ENCODE assay signal across 11 cellular contexts in genomic region chr19:45376045-45376724, GRCh38. TPM values are rescaled to one million over a fixed set of nuclear protein-coding genes. Genes with fewer than 3 reads are reported as not detected.
DNase-seq lines count a peak whose midpoint lies in the region; ATAC-seq and TF ChIP-seq lines count a peak whose summit lies in the region.
"Had no signal": no experiment of that assay in that cellular context is flagged by ENCODE, and none has a peak within 500 bp of the region (broad histone marks: within the 10 kb centered on the region; RNA-seq: fewer than 3 reads in every experiment).

No MANE protein-coding gene starts in this region.

- POLR2A ChIA-PET in AG04450 (lab: Yijun Ruan, JAX) = interaction anchor here (0.7 kb wide), 3 partner anchors 96 to 528 kb away, joined by 3 to 7 read pairs (median 6); no protein-coding TSS in a partner anchor

- peak overlapping the region; percentile 94 for H3K27ac Mint-ChIP-seq in endodermal cell

- no peaks in the 10 kb centered on the region for H3K4me1 ChIP-seq in endodermal cell (ENCODE audit: control insufficient read depth, insufficient read depth, low read length)
- peaks cover 0 to 2% of the 10 kb centered on the region in 2 donors for H3K4me1 ChIP-seq in lung (ENCODE audit: control insufficient read depth in 2 of 2, insufficient read depth in 2 of 2, low read length in 2 of 2)

- H3K9ac ChIP-seq in endodermal cell (ENCODE audit: extremely low read depth, low read length, poor library complexity, severe bottlenecking) = peak overlapping the region; percentile 25

- no peaks in the 10 kb centered on the region for H3K9me3 Mint-ChIP-seq in endodermal cell

- H3K9me3 ChIP-seq in AG04450 (ENCODE audit: control insufficient read depth, insufficient read depth, low read length) = no peaks in the 10 kb centered on the region; the same call in 1 of the 2 replicates
- H3K9me3 ChIP-seq in endodermal cell (ENCODE audit: control insufficient read depth, low read length) = no peaks in the 10 kb centered on the region
- H3K9me3 ChIP-seq in lung (ENCODE audit: control insufficient read depth in 2 of 2, insufficient read depth in 1 of 2, low read length in 1 of 2) = no peaks in the 10 kb centered on the region
- H3K9me3 ChIP-seq: Peyer's patch, suprapubic skin had no signal

- no peak overlapping the region for H3K4me3 ChIP-seq in AG04450 (ENCODE audit: low read depth, low read length)
- no peak overlapping the region for H3K4me3 ChIP-seq in endodermal cell (ENCODE audit: low read length)
- H3K4me3 ChIP-seq in lung = no peak overlapping the region
- H3K4me3 ChIP-seq in coronary artery = no peak overlapping the region
- H3K4me3 ChIP-seq: Peyer's patch, suprapubic skin had no signal

- no peaks in the 10 kb centered on the region for H3K27me3 Mint-ChIP-seq in endodermal cell (ENCODE audit: insufficient read depth)

- H3K27me3 ChIP-seq in AG04450 (ENCODE audit: control insufficient read depth, insufficient read depth, low read length) (no peaks in the 10 kb centered on the region), endodermal cell (ENCODE audit: control insufficient read depth, insufficient read depth, low read length, poor library complexity, severe bottlenecking) (no peaks in the 10 kb centered on the region), lung (ENCODE audit: control insufficient read depth, insufficient read depth) (no peaks in the 10 kb centered on the region)
- H3K27me3 ChIP-seq: Peyer's patch, suprapubic skin had no signal

- TF ChIP-seq CTCF in AG04450 (IDR thresholded peaks at IDR 0.05; ENCODE audit: low read depth, low read length) (no peak), endodermal cell (conservative IDR thresholded peaks at IDR 0.05) (no peak), lung (IDR thresholded peaks at IDR 0.05; ENCODE audit: control extremely low read depth, extremely low read depth) (no peak), coronary artery (IDR thresholded peaks at IDR 0.05) (no peak)

- peaks cover 2% of the 10 kb centered on the region for H3K4me1 Mint-ChIP-seq in endodermal cell

- ATAC-seq in lung (ENCODE audit: insufficient read depth, low FRiP score) (no peak), HG02981 (IDR thresholded peaks at IDR 0.05; ENCODE audit: unreplicated experiment) (no peak), HG02973 (IDR thresholded peaks at IDR 0.05; ENCODE audit: unreplicated experiment) (no peak)

- CTCF ChIA-PET in AG04450 (lab: Charles Lee) = interaction anchor here (0.7 kb wide), 2 partner anchors 64 to 342 kb away, joined by 3 to 8 read pairs; no protein-coding TSS in a partner anchor

- DNase-seq in AG04450 (ENCODE audit: low read depth, low spot score) = peak; percentile 85
- peak; percentile 71 for DNase-seq in LoVo (ENCODE audit: low spot score)
- DNase-seq in endodermal cell = peak; percentile 84
- peak; percentile 70 for DNase-seq in lung (ENCODE audit: low spot score)
- DNase-seq in coronary artery (ENCODE audit: low spot score) = no peak
- DNase-seq in NCI-H2171 treated with DMSO at 0.1 percent for 48 hours (lab: John Stamatoyannopoulos, UW) = no peak
- DNase-seq: naive B cell, Peyer's patch had no signal

- peak overlapping the region; percentile 87 for H3K27ac ChIP-seq in AG04450 (ENCODE audit: low read depth, low read length)
- H3K27ac ChIP-seq in endodermal cell (ENCODE audit: low read depth, low read length) = peak overlapping the region; percentile 48
- no peak overlapping the region for H3K27ac ChIP-seq in lung (ENCODE audit: low read depth in 1 of 2, low read length in 1 of 2)
- no peak overlapping the region for H3K27ac ChIP-seq in coronary artery
- H3K27ac ChIP-seq: Peyer's patch, suprapubic skin had no signal

- no peak overlapping the region for H3K4me3 Mint-ChIP-seq in endodermal cell

- H3K36me3 Mint-ChIP-seq in endodermal cell (ENCODE audit: low read depth) = no peaks in the 10 kb centered on the region
- H3K36me3 Mint-ChIP-seq: naive B cell had no signal

- H3K36me3 ChIP-seq in endodermal cell (ENCODE audit: control insufficient read depth, insufficient read depth, low read length) (peaks cover 1% of the 10 kb centered on the region), lung (ENCODE audit: control insufficient read depth in 2 of 2, insufficient read depth in 2 of 2, low read length in 2 of 2) (peaks cover 0 to 5% of the 10 kb centered on the region in 2 donors)
- H3K36me3 ChIP-seq: Peyer's patch had no signal

- 47 to 66% methylated on average over 9 to 13 of the region's 13 CpGs for WGBS in endodermal cell (ENCODE audit: insufficient coverage in 1 of 2, insufficient read length in 1 of 2), 2 experiments
- WGBS in lung, 2 donors = 47 to 68% methylated on average over 13 of the region's 13 CpGs

RNA-seq across cellular contexts. Expression of gene ERCC2, which starts 5.8 kb away (rescaled TPM):
- polyA plus RNA-seq in AG04450 (2011; rRNA removed) = 51.4 and 69.4 TPM in 2 replicates
- 54.4 and 72.4 TPM in 2 replicates for polyA minus RNA-seq in AG04450 (2011; rRNA and poly(A)+ RNA removed)
- 100 to 1,000 TPM in 1 of 2 donors, 10 to 100 TPM in 1; 87.9 to 105 TPM for total RNA-seq in endodermal cell
- polyA plus RNA-seq in endodermal cell (2013, experiment 1 of 2) = 62.3 TPM
- polyA plus RNA-seq in endodermal cell (2013, experiment 2 of 2) = 51.6 TPM
- total RNA-seq in lung = 10 to 100 TPM; 17.8 to 19.9 TPM
- 10 to 100 TPM; 11.9 to 14.9 TPM for polyA plus RNA-seq in lung

RNA-seq across cellular contexts. Expression of gene PPP1R13L, which starts 28.7 kb away (rescaled TPM):
- polyA plus RNA-seq in AG04450 (2011; rRNA removed) = 2.4 and 5.1 TPM in 2 replicates
- 2.5 and 4.3 TPM in 2 replicates for polyA minus RNA-seq in AG04450 (2011; rRNA and poly(A)+ RNA removed)
- 10 to 100 TPM; 17.9 to 26.4 TPM for total RNA-seq in endodermal cell
- polyA plus RNA-seq in endodermal cell (2013, experiment 1 of 2) = 21.8 TPM
- 16.7 TPM for polyA plus RNA-seq in endodermal cell (2013, experiment 2 of 2)
- total RNA-seq in lung = 10 to 100 TPM; 14.0 to 37.3 TPM
- polyA plus RNA-seq in lung = 10 to 100 TPM; 32.0 to 34.0 TPM

RNA-seq across cellular contexts. Expression of gene POLR1G, which starts 30.3 kb away (rescaled TPM):
- 3.0 and 3.2 TPM in 2 replicates for polyA plus RNA-seq in AG04450 (2011; rRNA removed)
- polyA minus RNA-seq in AG04450 (2011; rRNA and poly(A)+ RNA removed) = 2.4 and 3.1 TPM in 2 replicates
- total RNA-seq in endodermal cell = 10 to 100 TPM; 13.2 to 16.0 TPM
- polyA plus RNA-seq in endodermal cell (2013, experiment 1 of 2) = 6.8 TPM
- 6.2 TPM for polyA plus RNA-seq in endodermal cell (2013, experiment 2 of 2)
- total RNA-seq in lung = 1 to 10 TPM; 3.6 to 8.3 TPM
- polyA plus RNA-seq in lung = 1 to 10 TPM; 5.2 to 6.6 TPM

RNA-seq across cellular contexts. Expression of gene KLC3, which starts 35.6 kb away (rescaled TPM):
- polyA plus RNA-seq in AG04450 (2011; rRNA removed) = not detected in 2 replicates
- not detected in 2 replicates for polyA minus RNA-seq in AG04450 (2011; rRNA and poly(A)+ RNA removed)
- total RNA-seq in endodermal cell = 1 to 10 TPM; 3.6 to 4.8 TPM
- 0.39 TPM for polyA plus RNA-seq in endodermal cell (2013, experiment 1 of 2)
- polyA plus RNA-seq in endodermal cell (2013, experiment 2 of 2) = 0.62 TPM
- 1 to 10 TPM; 1.1 to 1.6 TPM for total RNA-seq in lung
- polyA plus RNA-seq in lung = 1 to 10 TPM in 1 of 2 donors, under 1 TPM in 1; 0.80 to 2.2 TPM
- total RNA-seq: Peyer's patch had no signal

RNA-seq across cellular contexts. Expression of gene ERCC1, which starts 47.5 kb away (rescaled TPM):
- polyA plus RNA-seq in AG04450 (2011; rRNA removed) (75.8 and 113 TPM in 2 replicates), lung (10 to 100 TPM; 53.2 to 54.0 TPM)
- 85.5 and 126 TPM in 2 replicates for polyA minus RNA-seq in AG04450 (2011; rRNA and poly(A)+ RNA removed)
- total RNA-seq in endodermal cell (10 to 100 TPM; 53.5 to 63.6 TPM), lung (10 to 100 TPM; 72.4 to 82.3 TPM)
- 70.3 TPM for polyA plus RNA-seq in endodermal cell (2013, experiment 1 of 2)
- 66.1 TPM for polyA plus RNA-seq in endodermal cell (2013, experiment 2 of 2)

Comparison
In these comparisons a context has a peak if more than half of its experiments do, and no peak if none do; other contexts are left out.
1. DNase-seq: peak in AG04450 (single experiment), LoVo (single experiment), endodermal cell (single experiment) and lung (single experiment); none in coronary artery (single experiment) and NCI-H2171 treated with DMSO at 0.1 percent for 48 hours (single experiment).
2. H3K27ac ChIP-seq: peak in AG04450 (single experiment) and endodermal cell (single experiment); none in lung (0 of 2) and coronary artery (0 of 2).
3. RNA of gene ERCC2, which starts 5.8 kb away (total RNA-seq): 87.9 to 105 TPM in endodermal cell; 17.8 to 19.9 TPM in lung; every median in the first group is over 4 times any median in the second.